In the genomic region with DNA sequence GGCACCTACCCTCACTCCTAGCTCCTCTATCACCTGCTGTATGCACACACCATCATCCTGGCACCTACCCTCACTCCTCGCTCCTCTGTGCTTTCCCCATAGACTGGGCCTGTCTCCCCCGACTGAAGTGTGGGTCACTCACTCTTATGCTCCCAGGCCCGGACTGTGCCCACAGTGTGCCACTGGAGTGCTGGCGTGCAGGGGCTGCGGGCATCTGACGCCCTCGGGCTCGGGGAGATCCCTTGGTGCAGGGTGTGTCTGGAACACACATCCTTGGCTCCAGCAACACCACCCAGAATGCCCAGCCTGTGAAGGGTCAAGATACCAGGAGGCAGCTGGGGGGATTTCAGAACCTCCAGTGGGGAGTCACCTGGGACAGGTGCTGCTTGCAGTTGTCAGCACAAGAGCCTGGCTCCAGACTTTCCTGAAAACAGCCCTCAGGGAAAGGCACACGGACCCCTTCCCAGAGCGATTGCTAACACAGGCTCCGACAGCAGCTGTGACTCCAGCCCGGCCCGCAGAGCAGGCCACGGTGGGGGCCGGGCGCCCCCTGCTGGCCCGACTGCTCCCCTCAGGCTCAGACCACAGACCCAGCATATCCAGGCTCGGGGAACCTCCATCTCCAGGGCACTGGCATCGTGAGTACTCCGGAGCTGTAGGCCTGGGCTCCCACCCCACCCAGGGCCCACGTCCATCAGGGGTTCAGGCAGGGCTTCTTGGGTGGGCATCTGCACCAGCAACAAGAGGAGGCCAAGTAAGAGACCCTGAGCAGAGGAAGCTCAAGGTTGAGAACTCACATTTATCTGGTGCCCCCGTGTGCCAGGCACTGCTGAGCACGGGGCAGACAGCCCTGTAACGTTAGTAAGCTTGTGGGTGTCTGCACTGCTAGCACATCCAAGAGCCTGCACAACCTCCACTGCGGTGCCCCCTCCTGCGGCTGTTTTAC, we compare ENCODE assay signal across 8 cellular contexts. TPM values are rescaled to one million over a fixed set of nuclear protein-coding genes. Genes with fewer than 3 reads are reported as not detected.
DNase-seq lines count a peak whose midpoint lies in the region; TF ChIP-seq lines count a peak whose summit lies in the region.

No MANE protein-coding gene starts in this region.

- TF ChIP-seq CTCF in HFF-Myc (IDR thresholded peaks at IDR 0.05; ENCODE audit: low read depth, low read length, missing control alignments): peak; percentile 99
- TF ChIP-seq CTCF in astrocyte of the spinal cord (IDR thresholded peaks at IDR 0.05; ENCODE audit: low read depth, low read length): peak; percentile 99

- in situ Hi-C loops in astrocyte of the spinal cord (cut with HindIII; ENCODE audit: low sequenced_read_pairs): no loop called here

- H3K9me3 Mint-ChIP-seq in immature natural killer cell: no peaks in the 10 kb centered on the region

- no peak overlapping the region for H3K4me3 Mint-ChIP-seq in immature natural killer cell

- no peak overlapping the region for H3K27ac Mint-ChIP-seq in immature natural killer cell

- H3K4me3 ChIP-seq in HFF-Myc (replicated peaks; ENCODE audit: low read depth, low read length): no peak overlapping the region
- H3K4me3 ChIP-seq in astrocyte of the spinal cord (ENCODE audit: low read depth, low read length): no peak overlapping the region

- H3K27me3 Mint-ChIP-seq in immature natural killer cell (ENCODE audit: low read depth in 3 of 3): peaks cover 2% of the 10 kb centered on the region in 3 donors

- H3K36me3 Mint-ChIP-seq in immature natural killer cell: peaks cover 7 to 27% (median 19%) of the 10 kb centered on the region in 3 donors

- DNase-seq in NCI-H2107 (lab: John Stamatoyannopoulos, UW) (peak; percentile 63), NCI-H2107 treated with DMSO at 0.1 percent for 48 hours (lab: John Stamatoyannopoulos, UW; ENCODE audit: unreplicated experiment) (no peak), HFF-Myc (ENCODE audit: extremely low read depth, low read depth) (no peak), NAMALWA (ENCODE audit: low spot score) (peak; percentile 80), T-helper 9 cell (peak; percentile 68), astrocyte of the spinal cord (ENCODE audit: low read depth, low spot score) (peak; percentile 73), immature natural killer cell (peak; percentile 72 to 77 (median 74))
- peak; percentile 56 to 67 for DNase-seq in stimulated activated CD4-positive, alpha-beta T cell treated with anti-CD3 and anti-CD28 coated beads, Interleukin-15, amount 100 ng/mL, for 1 hour (ENCODE audit: low read depth in 1 of 2, low spot score in 1 of 2)

- peaks cover 4 to 7% of the 10 kb centered on the region in 2 donors for H3K4me1 Mint-ChIP-seq in immature natural killer cell

RNA-seq across cellular contexts. Expression of a gene that starts 8.6 kb away (rescaled TPM):
- 10 to 100 TPM; 19.2 to 31.1 (median 25.3) TPM for polyA plus RNA-seq in immature natural killer cell

RNA-seq across cellular contexts. Expression of a gene that starts 24.6 kb away (rescaled TPM):
- polyA plus RNA-seq in immature natural killer cell: not detected

Comparison
In these comparisons a context has a peak if more than half of its experiments do, and no peak if none do; other contexts are left out.
1. DNase-seq: peak in NCI-H2107 (single experiment), NAMALWA (single experiment), T-helper 9 cell (single experiment), astrocyte of the spinal cord (single experiment), immature natural killer cell (3 of 3) and stimulated activated CD4-positive, alpha-beta T cell treated with anti-CD3 and anti-CD28 coated beads, Interleukin-15, amount 100 ng/mL, for 1 hour (2 of 2); none in NCI-H2107 treated with DMSO at 0.1 percent for 48 hours (single experiment) and HFF-Myc (single experiment).